ENCODE assay signal across 1 cellular context in genomic region chr22:17570851-17571631, GRCh38.
TF ChIP-seq lines count a peak whose summit lies in the region.

No MANE protein-coding gene starts in this region.

TF ChIP-seq in HepG2, 621 proteins besides CTCF, POLR2A, EP300 and RAD21 (continued from another document):
- 0 out of 2 replicates have a peak, but pooled peaks have one; percentile 18 for TF ChIP-seq ZNF687 (CRISPR knock-in tag; IDR thresholded peaks at IDR 0.05)
- TF ChIP-seq ZNF598 (CRISPR knock-in tag; IDR thresholded peaks at IDR 0.05; ENCODE audit: borderline replicate concordance), result peak; percentile 48; the same call in 1 of the 2 replicates
